Comparison of ENCODE assay signal across 8 cellular contexts in the genomic region with DNA sequence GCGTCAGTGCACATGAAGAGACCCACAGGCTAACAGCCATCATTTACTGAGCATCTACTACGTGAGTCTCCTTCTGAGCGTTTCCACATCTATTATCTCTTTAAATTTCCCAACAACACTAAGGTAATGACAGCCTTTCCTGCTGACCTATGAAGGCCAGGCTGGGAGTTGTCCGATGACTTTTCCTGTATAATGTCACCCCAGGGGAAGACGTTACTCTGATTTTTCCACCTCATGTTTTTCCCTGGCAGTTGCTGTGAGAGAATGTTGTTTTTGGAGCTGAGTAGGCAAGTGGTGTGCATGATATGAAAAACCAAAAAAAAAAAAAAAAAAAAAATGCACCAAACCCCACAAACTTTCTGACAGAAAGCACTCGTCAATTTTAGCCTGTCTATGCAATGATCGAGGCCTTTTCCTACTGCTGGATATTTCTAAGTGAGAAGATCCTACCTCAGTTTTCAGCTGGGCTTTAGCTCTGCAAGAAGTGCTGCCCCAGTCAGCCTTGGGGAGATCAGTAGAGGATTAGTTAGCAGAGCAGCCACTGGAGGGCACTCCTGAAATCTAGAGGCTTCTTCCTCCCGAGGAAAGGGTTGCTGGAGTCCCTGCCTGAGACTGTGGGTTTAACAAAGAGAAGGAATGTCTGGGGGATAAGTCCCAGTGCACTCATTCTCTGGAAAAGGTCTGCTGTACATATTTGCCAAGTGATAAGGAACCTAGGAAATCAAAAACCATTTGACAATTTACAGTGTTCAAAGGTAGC.
DNase-seq lines count a peak whose midpoint lies in the region; ATAC-seq, FAIRE-seq and TF ChIP-seq lines count a peak whose summit lies in the region.

No MANE protein-coding gene starts in this region.

- WGBS in pancreas, 2 donors = 34 to 39% methylated on average over 8 of the region's 8 CpGs

- peak; percentile 81 for ATAC-seq in GM21723 (IDR thresholded peaks at IDR 0.05; ENCODE audit: unreplicated experiment)
- peak; percentile 67 for ATAC-seq in foreskin keratinocyte
- peak; percentile 56 to 94 (median 86) for ATAC-seq in pancreas
- no peak for ATAC-seq in HG03039 (IDR thresholded peaks at IDR 0.05; ENCODE audit: unreplicated experiment)

- no peaks in the 10 kb centered on the region for H4K20me1 ChIP-seq in MM.1S (ENCODE audit: insufficient read depth, low read length)

- no peak overlapping the region for H2AFZ ChIP-seq in MM.1S (ENCODE audit: low read length)

- no peaks in the 10 kb centered on the region for H3K27me3 ChIP-seq in MM.1S (replicated peaks; ENCODE audit: insufficient read depth, low read length)
- H3K27me3 ChIP-seq in foreskin keratinocyte = no peaks in the 10 kb centered on the region
- no peaks in the 10 kb centered on the region for H3K27me3 ChIP-seq in pancreas

- no peaks in the 10 kb centered on the region for H3K9me2 ChIP-seq in MM.1S (replicated peaks; ENCODE audit: insufficient read depth, low read length)

- H3K9me3 ChIP-seq in MM.1S (replicated peaks; ENCODE audit: insufficient read depth, low read length) (no peaks in the 10 kb centered on the region), pancreas (no peaks in the 10 kb centered on the region)

- DNase-seq in SHP77 (lab: John Stamatoyannopoulos, UW) = peak; percentile 24 to 27
- no peak for DNase-seq in SHP77 treated with DMSO at 0.1 percent for 48 hours (lab: John Stamatoyannopoulos, UW)
- DNase-seq in MM.1S = peak; percentile 45
- peak; percentile 15 for DNase-seq in SKM-1 (lab: John Stamatoyannopoulos, UW; ENCODE audit: unreplicated experiment)
- DNase-seq in foreskin keratinocyte = peak in 1 of 2 donors; percentile 40
- DNase-seq in pancreas = peak in 4 of 6 donors; percentile 14 to 41 (median 33)

- peak; percentile 54 for TF ChIP-seq CTCF in MM.1S (IDR thresholded peaks at IDR 0.05; ENCODE audit: low read length)
- peak; percentile 70 for TF ChIP-seq CTCF in foreskin keratinocyte (conservative IDR thresholded peaks at IDR 0.05)
- TF ChIP-seq CTCF in pancreas (IDR thresholded peaks at IDR 0.05) = peak in 3 of 4 donors; percentile 20 to 25 (median 21)

- peaks cover 4% of the 10 kb centered on the region; the same call in 1 of the 2 replicates for H3K4me1 ChIP-seq in MM.1S (ENCODE audit: low read length)
- H3K4me1 ChIP-seq in foreskin keratinocyte = peaks cover 8% of the 10 kb centered on the region
- no peaks in the 10 kb centered on the region for H3K4me1 ChIP-seq in pancreas

- no peak overlapping the region for H3K27ac ChIP-seq in MM.1S (ENCODE audit: low read length)
- H3K27ac ChIP-seq in foreskin keratinocyte = no peak overlapping the region
- H3K27ac ChIP-seq in pancreas = no peak overlapping the region

- H3K79me2 ChIP-seq in MM.1S (ENCODE audit: low read length) = no peaks in the 10 kb centered on the region

- no peak for FAIRE-seq in pancreas (lab: Jason Lieb, UNC)

- H3K9ac ChIP-seq in MM.1S (ENCODE audit: low read length) = no peak overlapping the region

- H3K4me3 ChIP-seq in MM.1S (ENCODE audit: low read length) (no peak overlapping the region), pancreas (no peak overlapping the region)

- H3K36me3 ChIP-seq in MM.1S (replicated peaks; ENCODE audit: insufficient read depth, low read length) (no peaks in the 10 kb centered on the region), pancreas (no peaks in the 10 kb centered on the region)

- H3F3A ChIP-seq in MM.1S (ENCODE audit: insufficient read depth, low read length) = no peaks in the 10 kb centered on the region

- intact Hi-C loops in pancreas (cut with DNase I) = no loop called here

- H3K4me2 ChIP-seq in MM.1S (ENCODE audit: low read depth, low read length) = no peak overlapping the region
